Comparison of ENCODE assay signal across 1 cellular context in genomic region chr18:62318613-62319012, GRCh38.
A peak's percentile ranks its signal among the peaks of the same experiment; 100 is the strongest.
TF ChIP-seq lines count a peak whose summit lies in the region.

No MANE protein-coding gene starts in this region.

TF ChIP-seq in K562, 482 proteins besides CTCF, POLR2A, EP300 and RAD21 (continued from another document):
- TF ChIP-seq CUX1 (CRISPR knock-in tag; IDR thresholded peaks at IDR 0.05) (no peak), MAFK (IDR thresholded peaks at IDR 0.05; ENCODE audit: low read length) (peak; percentile 48; the same call in 1 of the 2 replicates), GTF2E2 (tag; IDR thresholded peaks at IDR 0.05) (no peak), ZNF696 (CRISPR knock-in tag; conservative IDR thresholded peaks at IDR 0.05) (no peak), C11orf30 (IDR thresholded peaks at IDR 0.05; ENCODE audit: low read depth) (peak; percentile 56; the same call in 1 of the 2 replicates), ZNF584 (CRISPR knock-in tag; IDR thresholded peaks at IDR 0.05; ENCODE audit: low read depth) (no peak), ZNF212 (CRISPR knock-in tag; IDR thresholded peaks at IDR 0.05) (no peak), NR2C2 (CRISPR knock-in tag; IDR thresholded peaks at IDR 0.05) (no peak), NR2C2 (tag; IDR thresholded peaks at IDR 0.05) (no peak), ZNF695 (CRISPR knock-in tag; IDR thresholded peaks at IDR 0.05) (no peak), ATF7 (IDR thresholded peaks at IDR 0.05) (no peak), SP1 (CRISPR knock-in tag; IDR thresholded peaks at IDR 0.05) (no peak), MAFG (tag; conservative IDR thresholded peaks at IDR 0.05) (peak; percentile 53), MAFF (IDR thresholded peaks at IDR 0.05; ENCODE audit: low read length) (peak; percentile 25; the same call in 1 of the 2 replicates), ZKSCAN1 (IDR thresholded peaks at IDR 0.05; ENCODE audit: low read depth, low read length) (no peak), JUNB (CRISPR knock-in tag; conservative IDR thresholded peaks at IDR 0.05) (no peak), TSHZ1 (CRISPR knock-in tag; IDR thresholded peaks at IDR 0.05) (no peak), ZNF184 (CRISPR knock-in tag; IDR thresholded peaks at IDR 0.05) (no peak), ZBTB26 (CRISPR knock-in tag; IDR thresholded peaks at IDR 0.05) (no peak)
TF ChIP-seq in K562: peak in this region for 5.
